2 cellular contexts compared by ENCODE assay signal in the genomic region with DNA sequence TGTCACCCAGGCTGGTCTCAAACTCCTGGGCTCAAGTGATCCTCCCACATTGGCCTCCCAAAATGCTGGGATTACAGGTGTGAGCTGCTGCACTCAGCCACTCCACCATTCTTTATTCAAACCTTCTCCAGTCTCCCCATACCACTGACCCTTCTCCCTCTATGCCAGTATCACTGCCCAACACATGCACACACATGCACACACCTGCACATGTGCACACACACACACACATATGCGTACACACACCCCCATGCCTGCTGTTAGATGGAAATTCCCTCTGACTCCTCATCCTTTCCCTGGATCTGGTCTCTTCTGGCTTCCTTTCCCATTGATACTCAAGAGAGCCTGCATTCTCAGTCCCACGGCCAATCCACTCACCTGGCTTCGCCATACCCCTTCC.
TF ChIP-seq lines count a peak whose summit lies in the region.

No MANE protein-coding gene starts in this region.

TF ChIP-seq in K562, 482 proteins besides CTCF, POLR2A, EP300 and RAD21:
- TF ChIP-seq POLR3A (IDR thresholded peaks at IDR 0.05; ENCODE audit: borderline replicate concordance, extremely low read depth, insufficient read depth, insufficient read length) = no peak
- TF ChIP-seq ZNF184 (CRISPR knock-in tag; IDR thresholded peaks at IDR 0.05) = no peak
- TF ChIP-seq ZNF609 (CRISPR knock-in tag; IDR thresholded peaks at IDR 0.05; ENCODE audit: borderline replicate concordance) = no peak
- TF ChIP-seq, protein P1, sequence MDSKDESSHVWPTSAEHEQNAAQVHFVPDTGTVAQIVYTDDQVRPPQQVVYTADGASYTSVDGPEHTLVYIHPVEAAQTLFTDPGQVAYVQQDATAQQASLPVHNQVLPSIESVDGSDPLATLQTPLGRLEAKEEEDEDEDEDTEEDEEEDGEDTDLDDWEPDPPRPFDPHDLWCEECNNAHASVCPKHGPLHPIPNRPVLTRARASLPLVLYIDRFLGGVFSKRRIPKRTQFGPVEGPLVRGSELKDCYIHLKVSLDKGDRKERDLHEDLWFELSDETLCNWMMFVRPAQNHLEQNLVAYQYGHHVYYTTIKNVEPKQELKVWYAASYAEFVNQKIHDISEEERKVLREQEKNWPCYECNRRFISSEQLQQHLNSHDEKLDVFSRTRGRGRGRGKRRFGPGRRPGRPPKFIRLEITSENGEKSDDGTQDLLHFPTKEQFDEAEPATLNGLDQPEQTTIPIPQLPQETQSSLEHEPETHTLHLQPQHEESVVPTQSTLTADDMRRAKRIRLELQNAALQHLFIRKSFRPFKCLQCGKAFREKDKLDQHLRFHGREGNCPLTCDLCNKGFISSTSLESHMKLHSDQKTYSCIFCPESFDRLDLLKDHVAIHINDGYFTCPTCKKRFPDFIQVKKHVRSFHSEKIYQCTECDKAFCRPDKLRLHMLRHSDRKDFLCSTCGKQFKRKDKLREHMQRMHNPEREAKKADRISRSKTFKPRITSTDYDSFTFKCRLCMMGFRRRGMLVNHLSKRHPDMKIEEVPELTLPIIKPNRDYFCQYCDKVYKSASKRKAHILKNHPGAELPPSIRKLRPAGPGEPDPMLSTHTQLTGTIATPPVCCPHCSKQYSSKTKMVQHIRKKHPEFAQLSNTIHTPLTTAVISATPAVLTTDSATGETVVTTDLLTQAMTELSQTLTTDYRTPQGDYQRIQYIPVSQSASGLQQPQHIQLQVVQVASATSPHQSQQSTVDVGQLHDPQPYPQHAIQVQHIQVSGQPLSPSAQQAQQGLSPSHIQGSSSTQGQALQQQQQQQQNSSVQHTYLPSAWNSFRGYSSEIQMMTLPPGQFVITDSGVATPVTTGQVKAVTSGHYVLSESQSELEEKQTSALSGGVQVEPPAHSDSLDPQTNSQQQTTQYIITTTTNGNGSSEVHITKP (IDR thresholded peaks at IDR 0.05; ENCODE audit: partially characterized antibody) = peak; percentile 88
- TF ChIP-seq ZNF121 (CRISPR knock-in tag; conservative IDR thresholded peaks at IDR 0.05) = no peak
- no peak for TF ChIP-seq C11orf30 (IDR thresholded peaks at IDR 0.05; ENCODE audit: low read depth)

TF ChIP-seq in HepG2, 621 proteins besides CTCF, POLR2A, EP300 and RAD21:
- TF ChIP-seq FOXC1 (CRISPR knock-in tag; IDR thresholded peaks at IDR 0.05; ENCODE audit: borderline replicate concordance) (no peak), SOX13 (IDR thresholded peaks at IDR 0.05) (no peak), SOX13 (CRISPR knock-in tag; conservative IDR thresholded peaks at IDR 0.05 in 1 of 2, IDR thresholded peaks at IDR 0.05 in 1 of 2) (no peak), NR2F1 (CRISPR knock-in tag; IDR thresholded peaks at IDR 0.05) (no peak), ZNF7 (CRISPR knock-in tag; IDR thresholded peaks at IDR 0.05) (no peak), SMAD9 (CRISPR knock-in tag; IDR thresholded peaks at IDR 0.05) (no peak), MXD4 (CRISPR knock-in tag; IDR thresholded peaks at IDR 0.05) (no peak)
- TF ChIP-seq, protein P2, sequence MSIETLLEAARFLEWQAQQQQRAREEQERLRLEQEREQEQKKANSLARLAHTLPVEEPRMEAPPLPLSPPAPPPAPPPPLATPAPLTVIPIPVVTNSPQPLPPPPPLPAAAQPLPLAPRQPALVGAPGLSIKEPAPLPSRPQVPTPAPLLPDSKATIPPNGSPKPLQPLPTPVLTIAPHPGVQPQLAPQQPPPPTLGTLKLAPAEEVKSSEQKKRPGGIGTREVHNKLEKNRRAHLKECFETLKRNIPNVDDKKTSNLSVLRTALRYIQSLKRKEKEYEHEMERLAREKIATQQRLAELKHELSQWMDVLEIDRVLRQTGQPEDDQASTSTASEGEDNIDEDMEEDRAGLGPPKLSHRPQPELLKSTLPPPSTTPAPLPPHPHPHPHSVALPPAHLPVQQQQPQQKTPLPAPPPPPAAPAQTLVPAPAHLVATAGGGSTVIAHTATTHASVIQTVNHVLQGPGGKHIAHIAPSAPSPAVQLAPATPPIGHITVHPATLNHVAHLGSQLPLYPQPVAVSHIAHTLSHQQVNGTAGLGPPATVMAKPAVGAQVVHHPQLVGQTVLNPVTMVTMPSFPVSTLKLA (IDR thresholded peaks at IDR 0.05) = peak; percentile 54
TF ChIP-seq in HepG2: peak in this region for 1.
